Comparison of ENCODE assay signal across 8 cellular contexts in the genomic region with DNA sequence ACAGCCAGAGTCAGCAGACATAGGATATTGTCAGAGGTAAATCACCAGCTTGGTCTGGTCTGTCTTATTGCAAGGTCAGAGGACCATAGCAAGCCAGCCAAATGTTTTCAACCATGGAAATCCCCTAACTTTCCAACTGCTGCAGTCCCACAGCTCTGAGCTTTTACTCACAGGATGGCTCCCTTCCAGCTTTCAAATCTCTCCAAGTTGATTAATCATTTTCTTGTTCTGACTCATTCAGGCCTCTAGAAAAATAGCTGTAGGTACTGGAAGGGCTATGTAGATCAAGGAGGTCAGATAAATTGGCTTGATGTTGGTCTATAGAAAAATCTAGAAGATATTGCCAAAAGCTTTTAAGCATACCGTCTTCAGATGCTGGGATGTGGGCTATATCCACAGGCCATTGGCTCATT.
A peak's percentile ranks its signal among the peaks of the same experiment; 100 is the strongest.
DNase-seq lines count a peak whose midpoint lies in the region; ATAC-seq lines count a peak whose summit lies in the region.

No MANE protein-coding gene starts in this region.

- H3K27me3 Mint-ChIP-seq in stimulated activated naive B cell treated with anti-CD40 and anti-IgM and Interleukin-4, amounts not matched to agents 10 μg/mL and 1 μg/mL and 100 μg/mL, for 72 hours: no peaks in the 10 kb centered on the region

- ATAC-seq in GM19438 (IDR thresholded peaks at IDR 0.05; ENCODE audit: low read depth, unreplicated experiment) (peak; percentile 87), HG03460 (IDR thresholded peaks at IDR 0.05; ENCODE audit: unreplicated experiment) (peak; percentile 77), GM21526 (IDR thresholded peaks at IDR 0.05; ENCODE audit: low FRiP score, unreplicated experiment) (no peak)
- ATAC-seq in activated naive CD4-positive, alpha-beta T cell treated with anti-CD3 and anti-CD28 coated beads, Interleukin-2, amount 50 U/mL, for 72 hours: peak; percentile 88 to 94
- ATAC-seq in stimulated activated naive B cell treated with anti-CD40 and anti-IgM and Interleukin-4, amounts not matched to agents 10 μg/mL and 1 μg/mL and 100 μg/mL, for 72 hours (replicated peaks): peak; percentile 98

- H3K27ac Mint-ChIP-seq in activated naive CD4-positive, alpha-beta T cell treated with anti-CD3 and anti-CD28 coated beads, Interleukin-2, amount 50 U/mL, for 72 hours: no peak overlapping the region
- no peak overlapping the region for H3K27ac Mint-ChIP-seq in stimulated activated naive B cell treated with anti-CD40 and anti-IgM and Interleukin-4, amounts not matched to agents 10 μg/mL and 1 μg/mL and 100 μg/mL, for 72 hours

- H3K4me3 Mint-ChIP-seq in stimulated activated naive B cell treated with anti-CD40 and anti-IgM and Interleukin-4, amounts not matched to agents 10 μg/mL and 1 μg/mL and 100 μg/mL, for 72 hours: no peak overlapping the region

- no peaks in the 10 kb centered on the region for H3K9me3 Mint-ChIP-seq in activated naive CD4-positive, alpha-beta T cell treated with anti-CD3 and anti-CD28 coated beads, Interleukin-2, amount 50 U/mL, for 72 hours
- no peaks in the 10 kb centered on the region for H3K9me3 Mint-ChIP-seq in stimulated activated naive B cell treated with anti-CD40 and anti-IgM and Interleukin-4, amounts not matched to agents 10 μg/mL and 1 μg/mL and 100 μg/mL, for 72 hours

- no peaks in the 10 kb centered on the region for H3K36me3 Mint-ChIP-seq in activated naive CD4-positive, alpha-beta T cell treated with anti-CD3 and anti-CD28 coated beads, Interleukin-2, amount 50 U/mL, for 72 hours
- H3K36me3 Mint-ChIP-seq in stimulated activated naive B cell treated with anti-CD40 and anti-IgM and Interleukin-4, amounts not matched to agents 10 μg/mL and 1 μg/mL and 100 μg/mL, for 72 hours: peaks cover 0 to 3% of the 10 kb centered on the region in 2 donors

- peaks cover 4 to 10% of the 10 kb centered on the region in 2 donors for H3K4me1 Mint-ChIP-seq in stimulated activated naive B cell treated with anti-CD40 and anti-IgM and Interleukin-4, amounts not matched to agents 10 μg/mL and 1 μg/mL and 100 μg/mL, for 72 hours

- DNase-seq in DMS 273 treated with DMSO at 0.1 percent for 48 hours (lab: John Stamatoyannopoulos, UW): peak; percentile 82
- peak; percentile 49 to 70 for DNase-seq in activated naive CD4-positive, alpha-beta T cell treated with anti-CD3 and anti-CD28 coated beads, Interleukin-2, amount 50 U/mL, for 72 hours (ENCODE audit: low spot score in 2 of 2)
- peak; percentile 34 for DNase-seq in inferior parietal cortex (ENCODE audit: extremely low spot score)
- DNase-seq in stimulated activated naive B cell treated with anti-CD40 and anti-IgM and Interleukin-4, amounts not matched to agents 10 μg/mL and 1 μg/mL and 100 μg/mL, for 72 hours: peak; percentile 70
- DNase-seq in cerebellum (ENCODE audit: low spot score): no peak
